ENCODE assay signal across 26 cellular contexts in genomic region chr13:28171266-28171665, GRCh38.
"Had no signal": no experiment of that assay in that cellular context is flagged by ENCODE, and none has a peak within 500 bp of the region (broad histone marks: within the 10 kb centered on the region; RNA-seq: fewer than 3 reads in every experiment).

No MANE protein-coding gene starts in this region.

- ATAC-seq: effector memory CD8-positive, alpha-beta T cell; gastroesophageal sphincter; left lobe of liver; lower lobe of right lung; mucosa of descending colon had no signal

- H3K4me3 ChIP-seq: breast epithelium, dorsolateral prefrontal cortex, esophagus squamous epithelium, gastroesophageal sphincter, lower lobe of right lung, mucosa of descending colon, prostate gland, right atrium auricular region, tibial artery had no signal

- DNase-seq: activated CD4-positive, alpha-beta T cell treated with anti-CD3 and anti-CD28 coated beads for 4 hours; activated CD4-positive, alpha-beta T cell treated with anti-CD3 and anti-CD28 coated beads, Interleukin-2, amount 50 U/mL, for 48 hours; activated CD4-positive, CD25-positive, alpha-beta regulatory T cell; activated naive CD4-positive, alpha-beta T cell treated with Interleukin-2 at 50 U/mL for 16 hours; activated naive CD8-positive, alpha-beta T cell treated with anti-CD3 and anti-CD28 coated beads, Interleukin-2, amount 10 ng/mL, durations not matched to agents 7 days and 5 days; activated T-cell treated with anti-CD3 and anti-CD28 coated beads, Interleukin-2, amount 50 U/mL, for 48 hours; amniotic stem cell; dorsolateral prefrontal cortex; effector memory CD8-positive, alpha-beta T cell; esophagus squamous epithelium; head of caudate nucleus; lower lobe of right lung; mesendoderm; mucosa of descending colon; stimulated activated CD4-positive, alpha-beta T cell treated with anti-CD3 and anti-CD28 coated beads, Interleukin-4, amount 100 ng/mL, for 24 hours; stimulated activated naive CD4-positive, alpha-beta T cell treated with Interleukin-2 at 50 U/mL for 16 hours; substantia nigra; T1000; tibial artery had no signal

- H3K27ac ChIP-seq: breast epithelium, dorsolateral prefrontal cortex, esophagus squamous epithelium, gastroesophageal sphincter, lower lobe of right lung, prostate gland, right atrium auricular region, tibial artery had no signal

- H3K27me3 Mint-ChIP-seq: activated naive CD8-positive, alpha-beta T cell treated with anti-CD3 and anti-CD28 coated beads, Interleukin-2, amount 10 ng/mL, durations not matched to agents 7 days and 5 days; central memory CD8-positive, alpha-beta T cell; effector memory CD8-positive, alpha-beta T cell had no signal

- H3K36me3 ChIP-seq: breast epithelium, prostate gland, right atrium auricular region had no signal

- H3K9me3 Mint-ChIP-seq: activated naive CD8-positive, alpha-beta T cell treated with anti-CD3 and anti-CD28 coated beads, Interleukin-2, amount 10 ng/mL, durations not matched to agents 7 days and 5 days; central memory CD8-positive, alpha-beta T cell; effector memory CD8-positive, alpha-beta T cell; T-helper 1 cell treated with Interleukin-12 subunit alpha and Interleukin-12 subunit beta and Interleukin-4 antibody, amounts not matched to agents 30 μg/mL and 1 μg/mL, for 36 hours had no signal

- H3K9me3 ChIP-seq: breast epithelium, esophagus squamous epithelium, gastroesophageal sphincter, lower lobe of right lung, mucosa of descending colon, prostate gland, right atrium auricular region, tibial artery had no signal

- H3K4me3 Mint-ChIP-seq: activated naive CD8-positive, alpha-beta T cell treated with anti-CD3 and anti-CD28 coated beads, Interleukin-2, amount 10 ng/mL, durations not matched to agents 7 days and 5 days; central memory CD8-positive, alpha-beta T cell; effector memory CD8-positive, alpha-beta T cell; T-helper 1 cell treated with Interleukin-12 subunit alpha and Interleukin-12 subunit beta and Interleukin-4 antibody, amounts not matched to agents 30 μg/mL and 1 μg/mL, for 36 hours had no signal

- H3K27ac Mint-ChIP-seq: activated naive CD8-positive, alpha-beta T cell treated with anti-CD3 and anti-CD28 coated beads, Interleukin-2, amount 10 ng/mL, durations not matched to agents 7 days and 5 days; T-helper 1 cell treated with Interleukin-12 subunit alpha and Interleukin-12 subunit beta and Interleukin-4 antibody, amounts not matched to agents 30 μg/mL and 1 μg/mL, for 36 hours had no signal

- H3K4me1 ChIP-seq: breast epithelium, prostate gland, right atrium auricular region had no signal

- H3K27me3 ChIP-seq: breast epithelium, dorsolateral prefrontal cortex, esophagus squamous epithelium, gastroesophageal sphincter, right atrium auricular region, tibial artery had no signal
